In the genomic region with DNA sequence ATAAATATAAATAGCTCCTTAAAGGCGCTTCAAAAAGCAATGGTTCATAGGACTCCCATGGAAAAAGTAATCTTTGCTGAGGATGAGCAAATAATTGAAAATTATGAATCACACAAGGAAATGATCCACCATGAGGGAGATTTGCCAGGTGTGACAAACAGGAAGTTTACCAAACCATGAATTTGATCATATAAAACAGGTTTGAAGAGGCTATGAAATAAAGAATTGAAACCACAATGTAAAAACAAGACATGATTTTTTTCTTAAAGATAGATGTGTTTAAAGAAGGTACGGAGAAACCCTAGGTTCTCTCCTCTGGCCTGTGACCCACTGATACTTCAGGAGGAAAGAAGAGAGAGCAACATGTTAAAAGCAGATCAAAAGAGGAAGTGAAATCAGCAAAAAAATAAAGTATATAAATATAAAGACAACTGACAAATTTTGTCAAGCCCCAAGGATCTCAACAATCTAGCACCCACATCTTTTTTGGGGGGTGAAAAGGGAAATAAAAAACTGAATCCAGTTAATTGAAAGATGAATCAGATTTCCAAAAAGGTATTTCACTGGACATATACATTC, we compare ENCODE assay signal across 1 cellular context.
TF ChIP-seq lines count a peak whose summit lies in the region.

No MANE protein-coding gene starts in this region.

TF ChIP-seq in K562, 482 proteins besides CTCF, POLR2A, EP300 and RAD21 (continued from another document):
- TF ChIP-seq, protein P1, sequence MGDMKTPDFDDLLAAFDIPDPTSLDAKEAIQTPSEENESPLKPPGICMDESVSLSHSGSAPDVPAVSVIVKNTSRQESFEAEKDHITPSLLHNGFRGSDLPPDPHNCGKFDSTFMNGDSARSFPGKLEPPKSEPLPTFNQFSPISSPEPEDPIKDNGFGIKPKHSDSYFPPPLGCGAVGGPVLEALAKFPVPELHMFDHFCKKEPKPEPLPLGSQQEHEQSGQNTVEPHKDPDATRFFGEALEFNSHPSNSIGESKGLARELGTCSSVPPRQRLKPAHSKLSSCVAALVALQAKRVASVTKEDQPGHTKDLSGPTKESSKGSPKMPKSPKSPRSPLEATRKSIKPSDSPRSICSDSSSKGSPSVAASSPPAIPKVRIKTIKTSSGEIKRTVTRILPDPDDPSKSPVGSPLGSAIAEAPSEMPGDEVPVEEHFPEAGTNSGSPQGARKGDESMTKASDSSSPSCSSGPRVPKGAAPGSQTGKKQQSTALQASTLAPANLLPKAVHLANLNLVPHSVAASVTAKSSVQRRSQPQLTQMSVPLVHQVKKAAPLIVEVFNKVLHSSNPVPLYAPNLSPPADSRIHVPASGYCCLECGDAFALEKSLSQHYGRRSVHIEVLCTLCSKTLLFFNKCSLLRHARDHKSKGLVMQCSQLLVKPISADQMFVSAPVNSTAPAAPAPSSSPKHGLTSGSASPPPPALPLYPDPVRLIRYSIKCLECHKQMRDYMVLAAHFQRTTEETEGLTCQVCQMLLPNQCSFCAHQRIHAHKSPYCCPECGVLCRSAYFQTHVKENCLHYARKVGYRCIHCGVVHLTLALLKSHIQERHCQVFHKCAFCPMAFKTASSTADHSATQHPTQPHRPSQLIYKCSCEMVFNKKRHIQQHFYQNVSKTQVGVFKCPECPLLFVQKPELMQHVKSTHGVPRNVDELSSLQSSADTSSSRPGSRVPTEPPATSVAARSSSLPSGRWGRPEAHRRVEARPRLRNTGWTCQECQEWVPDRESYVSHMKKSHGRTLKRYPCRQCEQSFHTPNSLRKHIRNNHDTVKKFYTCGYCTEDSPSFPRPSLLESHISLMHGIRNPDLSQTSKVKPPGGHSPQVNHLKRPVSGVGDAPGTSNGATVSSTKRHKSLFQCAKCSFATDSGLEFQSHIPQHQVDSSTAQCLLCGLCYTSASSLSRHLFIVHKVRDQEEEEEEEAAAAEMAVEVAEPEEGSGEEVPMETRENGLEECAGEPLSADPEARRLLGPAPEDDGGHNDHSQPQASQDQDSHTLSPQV (IDR thresholded peaks at IDR 0.05), result peak; percentile 14; the same call in 1 of the 2 replicates
- TF ChIP-seq, protein P2, sequence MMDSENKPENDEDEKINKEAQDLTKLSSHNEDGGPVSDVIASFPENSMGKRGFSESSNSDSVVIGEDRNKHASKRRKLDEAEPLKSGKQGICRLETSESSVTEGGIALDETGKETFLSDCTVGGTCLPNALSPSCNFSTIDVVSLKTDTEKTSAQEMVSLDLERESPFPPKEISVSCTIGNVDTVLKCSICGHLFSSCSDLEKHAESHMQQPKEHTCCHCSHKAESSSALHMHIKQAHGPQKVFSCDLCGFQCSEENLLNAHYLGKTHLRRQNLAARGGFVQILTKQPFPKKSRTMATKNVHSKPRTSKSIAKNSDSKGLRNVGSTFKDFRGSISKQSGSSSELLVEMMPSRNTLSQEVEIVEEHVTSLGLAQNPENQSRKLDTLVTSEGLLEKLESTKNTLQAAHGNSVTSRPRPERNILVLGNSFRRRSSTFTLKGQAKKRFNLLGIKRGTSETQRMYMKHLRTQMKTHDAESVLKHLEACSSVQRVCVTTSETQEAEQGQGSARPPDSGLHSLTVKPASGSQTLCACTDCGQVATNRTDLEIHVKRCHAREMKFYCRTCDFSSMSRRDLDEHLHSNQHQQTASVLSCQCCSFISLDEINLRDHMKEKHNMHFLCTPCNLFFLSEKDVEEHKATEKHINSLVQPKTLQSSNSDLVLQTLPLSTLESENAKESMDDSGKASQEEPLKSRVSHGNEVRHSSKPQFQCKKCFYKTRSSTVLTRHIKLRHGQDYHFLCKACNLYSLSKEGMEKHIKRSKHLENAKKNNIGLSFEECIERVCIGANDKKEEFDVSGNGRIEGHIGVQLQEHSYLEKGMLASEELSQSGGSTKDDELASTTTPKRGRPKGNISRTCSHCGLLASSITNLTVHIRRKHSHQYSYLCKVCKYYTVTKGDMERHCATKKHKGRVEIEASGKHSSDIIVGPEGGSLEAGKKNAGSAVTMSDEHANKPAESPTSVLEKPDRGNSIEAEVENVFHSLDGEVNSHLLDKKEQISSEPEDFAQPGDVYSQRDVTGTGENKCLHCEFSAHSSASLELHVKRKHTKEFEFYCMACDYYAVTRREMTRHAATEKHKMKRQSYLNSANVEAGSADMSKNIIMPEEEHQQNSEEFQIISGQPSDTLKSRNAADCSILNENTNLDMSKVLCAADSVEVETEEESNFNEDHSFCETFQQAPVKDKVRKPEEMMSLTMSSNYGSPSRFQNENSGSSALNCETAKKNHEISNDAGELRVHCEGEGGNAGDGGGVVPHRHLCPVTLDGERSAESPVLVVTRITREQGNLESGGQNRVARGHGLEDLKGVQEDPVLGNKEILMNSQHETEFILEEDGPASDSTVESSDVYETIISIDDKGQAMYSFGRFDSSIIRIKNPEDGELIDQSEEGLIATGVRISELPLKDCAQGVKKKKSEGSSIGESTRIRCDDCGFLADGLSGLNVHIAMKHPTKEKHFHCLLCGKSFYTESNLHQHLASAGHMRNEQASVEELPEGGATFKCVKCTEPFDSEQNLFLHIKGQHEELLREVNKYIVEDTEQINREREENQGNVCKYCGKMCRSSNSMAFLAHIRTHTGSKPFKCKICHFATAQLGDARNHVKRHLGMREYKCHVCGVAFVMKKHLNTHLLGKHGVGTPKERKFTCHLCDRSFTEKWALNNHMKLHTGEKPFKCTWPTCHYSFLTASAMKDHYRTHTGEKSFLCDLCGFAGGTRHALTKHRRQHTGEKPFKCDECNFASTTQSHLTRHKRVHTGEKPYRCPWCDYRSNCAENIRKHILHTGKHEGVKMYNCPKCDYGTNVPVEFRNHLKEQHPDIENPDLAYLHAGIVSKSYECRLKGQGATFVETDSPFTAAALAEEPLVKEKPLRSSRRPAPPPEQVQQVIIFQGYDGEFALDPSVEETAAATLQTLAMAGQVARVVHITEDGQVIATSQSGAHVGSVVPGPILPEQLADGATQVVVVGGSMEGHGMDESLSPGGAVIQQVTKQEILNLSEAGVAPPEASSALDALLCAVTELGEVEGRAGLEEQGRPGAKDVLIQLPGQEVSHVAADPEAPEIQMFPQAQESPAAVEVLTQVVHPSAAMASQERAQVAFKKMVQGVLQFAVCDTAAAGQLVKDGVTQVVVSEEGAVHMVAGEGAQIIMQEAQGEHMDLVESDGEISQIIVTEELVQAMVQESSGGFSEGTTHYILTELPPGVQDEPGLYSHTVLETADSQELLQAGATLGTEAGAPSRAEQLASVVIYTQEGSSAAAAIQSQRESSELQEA (IDR thresholded peaks at IDR 0.05; ENCODE audit: low read depth), result no peak
- no peak for TF ChIP-seq NONO (IDR thresholded peaks at IDR 0.05; ENCODE audit: low read depth in 2 of 2, low read length in 1 of 2)
- TF ChIP-seq, protein P3, sequence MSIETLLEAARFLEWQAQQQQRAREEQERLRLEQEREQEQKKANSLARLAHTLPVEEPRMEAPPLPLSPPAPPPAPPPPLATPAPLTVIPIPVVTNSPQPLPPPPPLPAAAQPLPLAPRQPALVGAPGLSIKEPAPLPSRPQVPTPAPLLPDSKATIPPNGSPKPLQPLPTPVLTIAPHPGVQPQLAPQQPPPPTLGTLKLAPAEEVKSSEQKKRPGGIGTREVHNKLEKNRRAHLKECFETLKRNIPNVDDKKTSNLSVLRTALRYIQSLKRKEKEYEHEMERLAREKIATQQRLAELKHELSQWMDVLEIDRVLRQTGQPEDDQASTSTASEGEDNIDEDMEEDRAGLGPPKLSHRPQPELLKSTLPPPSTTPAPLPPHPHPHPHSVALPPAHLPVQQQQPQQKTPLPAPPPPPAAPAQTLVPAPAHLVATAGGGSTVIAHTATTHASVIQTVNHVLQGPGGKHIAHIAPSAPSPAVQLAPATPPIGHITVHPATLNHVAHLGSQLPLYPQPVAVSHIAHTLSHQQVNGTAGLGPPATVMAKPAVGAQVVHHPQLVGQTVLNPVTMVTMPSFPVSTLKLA (conservative IDR thresholded peaks at IDR 0.05), result no peak
- TF ChIP-seq ARID2 (IDR thresholded peaks at IDR 0.05), result no peak
- no peak for TF ChIP-seq TFAM (CRISPR knock-in tag; conservative IDR thresholded peaks at IDR 0.05)
- TF ChIP-seq SLC30A9 (CRISPR knock-in tag; IDR thresholded peaks at IDR 0.05), result no peak
- no peak for TF ChIP-seq NCOA4 (IDR thresholded peaks at IDR 0.05; ENCODE audit: partially characterized antibody)
- TF ChIP-seq SETDB1 (IDR thresholded peaks at IDR 0.05; ENCODE audit: low read length), result no peak
- no peak for TF ChIP-seq RBM15 (IDR thresholded peaks at IDR 0.05; ENCODE audit: insufficient read depth, low read length)
- TF ChIP-seq ZNF785 (CRISPR knock-in tag; IDR thresholded peaks at IDR 0.05), result no peak
- TF ChIP-seq NFE2 (IDR thresholded peaks at IDR 0.05; ENCODE audit: low read depth), result 0 out of 2 replicates have a peak, but pooled peaks have one; percentile 33
- TF ChIP-seq, protein P4, sequence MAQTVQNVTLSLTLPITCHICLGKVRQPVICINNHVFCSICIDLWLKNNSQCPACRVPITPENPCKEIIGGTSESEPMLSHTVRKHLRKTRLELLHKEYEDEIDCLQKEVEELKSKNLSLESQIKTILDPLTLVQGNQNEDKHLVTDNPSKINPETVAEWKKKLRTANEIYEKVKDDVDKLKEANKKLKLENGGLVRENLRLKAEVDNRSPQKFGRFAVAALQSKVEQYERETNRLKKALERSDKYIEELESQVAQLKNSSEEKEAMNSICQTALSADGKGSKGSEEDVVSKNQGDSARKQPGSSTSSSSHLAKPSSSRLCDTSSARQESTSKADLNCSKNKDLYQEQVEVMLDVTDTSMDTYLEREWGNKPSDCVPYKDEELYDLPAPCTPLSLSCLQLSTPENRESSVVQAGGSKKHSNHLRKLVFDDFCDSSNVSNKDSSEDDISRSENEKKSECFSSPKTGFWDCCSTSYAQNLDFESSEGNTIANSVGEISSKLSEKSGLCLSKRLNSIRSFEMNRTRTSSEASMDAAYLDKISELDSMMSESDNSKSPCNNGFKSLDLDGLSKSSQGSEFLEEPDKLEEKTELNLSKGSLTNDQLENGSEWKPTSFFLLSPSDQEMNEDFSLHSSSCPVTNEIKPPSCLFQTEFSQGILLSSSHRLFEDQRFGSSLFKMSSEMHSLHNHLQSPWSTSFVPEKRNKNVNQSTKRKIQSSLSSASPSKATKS (CRISPR knock-in tag; IDR thresholded peaks at IDR 0.05), result no peak
- no peak for TF ChIP-seq FOXJ3 (CRISPR knock-in tag; IDR thresholded peaks at IDR 0.05)
- TF ChIP-seq, protein P5, sequence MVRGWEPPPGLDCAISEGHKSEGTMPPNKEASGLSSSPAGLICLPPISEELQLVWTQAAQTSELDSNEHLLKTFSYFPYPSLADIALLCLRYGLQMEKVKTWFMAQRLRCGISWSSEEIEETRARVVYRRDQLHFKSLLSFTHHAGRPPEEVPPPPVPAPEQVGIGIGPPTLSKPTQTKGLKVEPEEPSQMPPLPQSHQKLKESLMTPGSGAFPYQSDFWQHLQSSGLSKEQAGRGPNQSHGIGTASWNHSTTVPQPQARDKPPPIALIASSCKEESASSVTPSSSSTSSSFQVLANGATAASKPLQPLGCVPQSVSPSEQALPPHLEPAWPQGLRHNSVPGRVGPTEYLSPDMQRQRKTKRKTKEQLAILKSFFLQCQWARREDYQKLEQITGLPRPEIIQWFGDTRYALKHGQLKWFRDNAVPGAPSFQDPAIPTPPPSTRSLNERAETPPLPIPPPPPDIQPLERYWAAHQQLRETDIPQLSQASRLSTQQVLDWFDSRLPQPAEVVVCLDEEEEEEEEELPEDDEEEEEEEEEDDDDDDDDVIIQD (CRISPR knock-in tag; IDR thresholded peaks at IDR 0.05), result no peak
- no peak for TF ChIP-seq TOE1 (IDR thresholded peaks at IDR 0.05; ENCODE audit: borderline replicate concordance)
- TF ChIP-seq TOE1 (CRISPR knock-in tag; IDR thresholded peaks at IDR 0.05; ENCODE audit: borderline replicate concordance, low read depth), result no peak
- TF ChIP-seq ZSCAN32 (CRISPR knock-in tag; IDR thresholded peaks at IDR 0.05), result no peak
- TF ChIP-seq HDAC3 (IDR thresholded peaks at IDR 0.05; ENCODE audit: borderline replicate concordance, partially characterized antibody), result no peak
- TF ChIP-seq, protein P6, sequence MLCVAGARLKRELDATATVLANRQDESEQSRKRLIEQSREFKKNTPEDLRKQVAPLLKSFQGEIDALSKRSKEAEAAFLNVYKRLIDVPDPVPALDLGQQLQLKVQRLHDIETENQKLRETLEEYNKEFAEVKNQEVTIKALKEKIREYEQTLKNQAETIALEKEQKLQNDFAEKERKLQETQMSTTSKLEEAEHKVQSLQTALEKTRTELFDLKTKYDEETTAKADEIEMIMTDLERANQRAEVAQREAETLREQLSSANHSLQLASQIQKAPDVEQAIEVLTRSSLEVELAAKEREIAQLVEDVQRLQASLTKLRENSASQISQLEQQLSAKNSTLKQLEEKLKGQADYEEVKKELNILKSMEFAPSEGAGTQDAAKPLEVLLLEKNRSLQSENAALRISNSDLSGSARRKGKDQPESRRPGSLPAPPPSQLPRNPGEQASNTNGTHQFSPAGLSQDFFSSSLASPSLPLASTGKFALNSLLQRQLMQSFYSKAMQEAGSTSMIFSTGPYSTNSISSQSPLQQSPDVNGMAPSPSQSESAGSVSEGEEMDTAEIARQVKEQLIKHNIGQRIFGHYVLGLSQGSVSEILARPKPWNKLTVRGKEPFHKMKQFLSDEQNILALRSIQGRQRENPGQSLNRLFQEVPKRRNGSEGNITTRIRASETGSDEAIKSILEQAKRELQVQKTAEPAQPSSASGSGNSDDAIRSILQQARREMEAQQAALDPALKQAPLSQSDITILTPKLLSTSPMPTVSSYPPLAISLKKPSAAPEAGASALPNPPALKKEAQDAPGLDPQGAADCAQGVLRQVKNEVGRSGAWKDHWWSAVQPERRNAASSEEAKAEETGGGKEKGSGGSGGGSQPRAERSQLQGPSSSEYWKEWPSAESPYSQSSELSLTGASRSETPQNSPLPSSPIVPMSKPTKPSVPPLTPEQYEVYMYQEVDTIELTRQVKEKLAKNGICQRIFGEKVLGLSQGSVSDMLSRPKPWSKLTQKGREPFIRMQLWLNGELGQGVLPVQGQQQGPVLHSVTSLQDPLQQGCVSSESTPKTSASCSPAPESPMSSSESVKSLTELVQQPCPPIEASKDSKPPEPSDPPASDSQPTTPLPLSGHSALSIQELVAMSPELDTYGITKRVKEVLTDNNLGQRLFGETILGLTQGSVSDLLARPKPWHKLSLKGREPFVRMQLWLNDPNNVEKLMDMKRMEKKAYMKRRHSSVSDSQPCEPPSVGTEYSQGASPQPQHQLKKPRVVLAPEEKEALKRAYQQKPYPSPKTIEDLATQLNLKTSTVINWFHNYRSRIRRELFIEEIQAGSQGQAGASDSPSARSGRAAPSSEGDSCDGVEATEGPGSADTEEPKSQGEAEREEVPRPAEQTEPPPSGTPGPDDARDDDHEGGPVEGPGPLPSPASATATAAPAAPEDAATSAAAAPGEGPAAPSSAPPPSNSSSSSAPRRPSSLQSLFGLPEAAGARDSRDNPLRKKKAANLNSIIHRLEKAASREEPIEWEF (CRISPR knock-in tag; IDR thresholded peaks at IDR 0.05), result no peak
- TF ChIP-seq FOXM1 (IDR thresholded peaks at IDR 0.05; ENCODE audit: low read depth), result no peak
- no peak for TF ChIP-seq FOXM1 (CRISPR knock-in tag; IDR thresholded peaks at IDR 0.05; ENCODE audit: low read depth)
- TF ChIP-seq, protein P7, sequence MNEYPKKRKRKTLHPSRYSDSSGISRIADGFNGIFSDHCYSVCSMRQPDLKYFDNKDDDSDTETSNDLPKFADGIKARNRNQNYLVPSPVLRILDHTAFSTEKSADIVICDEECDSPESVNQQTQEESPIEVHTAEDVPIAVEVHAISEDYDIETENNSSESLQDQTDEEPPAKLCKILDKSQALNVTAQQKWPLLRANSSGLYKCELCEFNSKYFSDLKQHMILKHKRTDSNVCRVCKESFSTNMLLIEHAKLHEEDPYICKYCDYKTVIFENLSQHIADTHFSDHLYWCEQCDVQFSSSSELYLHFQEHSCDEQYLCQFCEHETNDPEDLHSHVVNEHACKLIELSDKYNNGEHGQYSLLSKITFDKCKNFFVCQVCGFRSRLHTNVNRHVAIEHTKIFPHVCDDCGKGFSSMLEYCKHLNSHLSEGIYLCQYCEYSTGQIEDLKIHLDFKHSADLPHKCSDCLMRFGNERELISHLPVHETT (CRISPR knock-in tag; conservative IDR thresholded peaks at IDR 0.05 in 1 of 2, IDR thresholded peaks at IDR 0.05 in 1 of 2), result no peak
- no peak for TF ChIP-seq HDAC2 (IDR thresholded peaks at IDR 0.05)
- no peak for TF ChIP-seq ZNF282 (CRISPR knock-in tag; IDR thresholded peaks at IDR 0.05)
- TF ChIP-seq PHTF2 (CRISPR knock-in tag; IDR thresholded peaks at IDR 0.05), result no peak
- no peak for TF ChIP-seq DMBX1 (CRISPR knock-in tag; IDR thresholded peaks at IDR 0.05; ENCODE audit: borderline replicate concordance)
